In genomic region chr22:47328550-47329243, GRCh38 we compare ENCODE assay signal across 12 cellular contexts.
DNase-seq lines count a peak whose midpoint lies in the region; ATAC-seq and TF ChIP-seq lines count a peak whose summit lies in the region.
"Had no signal": no experiment of that assay in that cellular context is flagged by ENCODE, and none has a peak within 500 bp of the region (broad histone marks: within the 10 kb centered on the region; RNA-seq: fewer than 3 reads in every experiment).

No MANE protein-coding gene starts in this region.

- H3K4me3 ChIP-seq in brain microvascular endothelial cell (ENCODE audit: low read depth, low read length) (no peak overlapping the region), uterus (no peak overlapping the region)
- H3K4me3 ChIP-seq: skin epidermis had no signal

- TF ChIP-seq CTCF in brain microvascular endothelial cell (IDR thresholded peaks at IDR 0.05; ENCODE audit: low read depth, low read length, missing control alignments): no peak
- TF ChIP-seq CTCF in uterus (IDR thresholded peaks at IDR 0.05): no peak

- H3K27me3 ChIP-seq in brain microvascular endothelial cell (replicated peaks) (no peaks in the 10 kb centered on the region), uterus (no peaks in the 10 kb centered on the region)

- no peak for ATAC-seq in GM19452 (IDR thresholded peaks at IDR 0.05; ENCODE audit: unreplicated experiment)

- no peak for TF ChIP-seq POLR2A in uterus (IDR thresholded peaks at IDR 0.05)

- peaks cover 0 to 3% of the 10 kb centered on the region in 2 donors for H3K9me3 ChIP-seq in uterus

- DNase-seq in COLO668 (lab: John Stamatoyannopoulos, UW; ENCODE audit: unreplicated experiment) (peak; percentile 28), MV-4-11 (lab: John Stamatoyannopoulos, UW) (peak; percentile 81), brain microvascular endothelial cell (peak; percentile 89), myocyte (ENCODE audit: low read depth) (peak; percentile 77), uterus (no peak), NCI-H510A treated with DMSO at 0.1 percent for 48 hours (lab: John Stamatoyannopoulos, UW) (no peak), GDM1 (lab: John Stamatoyannopoulos, UW) (no peak)
- DNase-seq: central memory CD4-positive, alpha-beta T cell; immature natural killer cell; NCI-H526 had no signal

- H3K36me3 ChIP-seq in brain microvascular endothelial cell (replicated peaks): no peaks in the 10 kb centered on the region
- H3K36me3 ChIP-seq in uterus: no peaks in the 10 kb centered on the region

- H3K4me1 ChIP-seq in uterus: no peaks in the 10 kb centered on the region

- intact Hi-C loops in uterus (cut with DNase I; ENCODE audit: low total_unique reads): no loop called here

- H3K27ac ChIP-seq in brain microvascular endothelial cell: peak overlapping the region; percentile 32
- H3K27ac ChIP-seq in uterus: no peak overlapping the region

- in situ Hi-C loops in brain microvascular endothelial cell (cut with HindIII; ENCODE audit: low pct_ligation_motif_present, low sequenced_read_pairs): no loop called here

Comparison
In these comparisons a context has a peak if more than half of its experiments do, and no peak if none do; other contexts are left out.
1. DNase-seq: peak in COLO668 (single experiment), MV-4-11 (single experiment), brain microvascular endothelial cell (single experiment) and myocyte (single experiment); none in uterus (0 of 2), NCI-H510A treated with DMSO at 0.1 percent for 48 hours (single experiment) and GDM1 (single experiment).